16 cellular contexts compared by ENCODE assay signal in the genomic region with DNA sequence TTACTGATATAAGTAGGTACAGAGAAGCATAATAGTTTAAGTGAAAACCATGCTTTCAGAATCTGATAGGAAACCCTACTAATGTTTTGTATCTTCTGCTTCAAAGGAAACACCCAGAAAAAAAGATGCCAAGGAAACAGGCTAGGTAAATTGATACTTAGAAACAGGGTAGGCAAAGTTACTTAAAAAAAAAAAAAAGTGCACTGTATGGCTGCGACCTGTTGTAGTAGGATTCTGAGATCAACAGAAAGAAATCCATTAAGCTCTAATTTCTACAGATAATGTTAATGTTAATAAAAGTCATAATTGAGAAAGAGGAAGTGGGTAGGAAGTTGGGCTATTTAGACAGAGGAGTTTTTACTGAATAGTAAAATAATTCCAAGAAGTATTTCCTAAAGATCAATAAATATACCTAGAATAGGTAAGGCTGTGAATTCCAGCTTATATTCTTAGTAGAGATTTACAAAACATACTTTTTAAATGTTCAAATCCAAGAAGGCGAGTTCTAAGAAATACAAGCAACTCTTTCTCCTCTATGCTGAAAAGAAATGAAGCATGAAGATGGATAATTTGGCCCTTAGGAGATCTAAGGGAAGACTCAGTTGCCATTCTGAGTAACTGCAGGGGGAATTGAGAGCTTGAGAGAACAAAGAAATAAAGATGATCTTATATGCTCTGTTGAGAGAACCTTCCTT. TPM values are rescaled to one million over a fixed set of nuclear protein-coding genes. Genes with fewer than 3 reads are reported as not detected.
DNase-seq lines count a peak whose midpoint lies in the region; ATAC-seq and TF ChIP-seq lines count a peak whose summit lies in the region.
"Had no signal": no experiment of that assay in that cellular context is flagged by ENCODE, and none has a peak within 500 bp of the region (broad histone marks: within the 10 kb centered on the region; RNA-seq: fewer than 3 reads in every experiment).

No MANE protein-coding gene starts in this region.

- no peaks in the 10 kb centered on the region for H4K20me1 ChIP-seq in DND-41 (ENCODE audit: insufficient read depth, low read length)

- H3K36me3 ChIP-seq in DND-41 (ENCODE audit: insufficient read depth, low read length) (no peaks in the 10 kb centered on the region), mesendoderm (ENCODE audit: control insufficient read depth, insufficient read depth, low read length) (no peaks in the 10 kb centered on the region)
- H3K36me3 ChIP-seq: SJCRH30 had no signal

- H3K18ac ChIP-seq in mesendoderm (ENCODE audit: low read length) = no peak overlapping the region

- no peak overlapping the region for H3K23ac ChIP-seq in mesendoderm (ENCODE audit: low read length)

- H2BK120ac ChIP-seq in mesendoderm (ENCODE audit: low read depth, low read length) = no peak overlapping the region

- H3K27me3 Mint-ChIP-seq in activated naive CD4-positive, alpha-beta T cell treated with anti-CD3 and anti-CD28 coated beads, Interleukin-2, amount 10 ng/mL, durations not matched to agents 7 days and 5 days = no peaks in the 10 kb centered on the region
- no peaks in the 10 kb centered on the region for H3K27me3 Mint-ChIP-seq in T-helper 17 cell

- H3K56ac ChIP-seq in mesendoderm (ENCODE audit: low read length) = no peak overlapping the region

- H3K4me1 Mint-ChIP-seq in activated naive CD4-positive, alpha-beta T cell treated with anti-CD3 and anti-CD28 coated beads, Interleukin-2, amount 10 ng/mL, durations not matched to agents 7 days and 5 days = peaks cover 67% of the 10 kb centered on the region
- H3K4me1 Mint-ChIP-seq in T-helper 17 cell = peaks cover 35% of the 10 kb centered on the region

- peaks cover 13% of the 10 kb centered on the region for H3K9me3 Mint-ChIP-seq in activated naive CD4-positive, alpha-beta T cell treated with anti-CD3 and anti-CD28 coated beads, Interleukin-2, amount 10 ng/mL, durations not matched to agents 7 days and 5 days
- H3K9me3 Mint-ChIP-seq: IgD-negative memory B cell had no signal

- H3K4me3 ChIP-seq in DND-41 (ENCODE audit: low read depth in 1 of 2, low read length in 2 of 2) = no peak overlapping the region
- H3K4me3 ChIP-seq in mesendoderm (ENCODE audit: low read length) = no peak overlapping the region
- H3K4me3 ChIP-seq: SJCRH30 had no signal

- peak overlapping the region; percentile 88 for H3K27ac Mint-ChIP-seq in activated naive CD4-positive, alpha-beta T cell treated with anti-CD3 and anti-CD28 coated beads, Interleukin-2, amount 10 ng/mL, durations not matched to agents 7 days and 5 days
- peak overlapping the region; percentile 87 for H3K27ac Mint-ChIP-seq in T-helper 17 cell
- H3K27ac Mint-ChIP-seq: IgD-negative memory B cell had no signal

- no CpG with 5 or more reads among the region's 2 CpGs for WGBS in mesendoderm (ENCODE audit: extremely low coverage, insufficient coverage, low lambda C conversion rate)

- ATAC-seq in DND-41 (ENCODE audit: insufficient read depth, low read depth) = peak; percentile 51
- peak; percentile 39 for ATAC-seq in T-helper 17 cell

- H3K79me1 ChIP-seq in mesendoderm (ENCODE audit: low read length) = no peaks in the 10 kb centered on the region

- H2AK5ac ChIP-seq in mesendoderm (ENCODE audit: low read length) = no peak overlapping the region

- no peak overlapping the region for H4K8ac ChIP-seq in mesendoderm (ENCODE audit: low read depth, low read length)

- H3K27ac ChIP-seq in DND-41 (ENCODE audit: low read length) = no peak overlapping the region
- no peak overlapping the region for H3K27ac ChIP-seq in mesendoderm (ENCODE audit: low read depth, low read length)
- H3K27ac ChIP-seq: RWPE1, SJCRH30 had no signal

- no peak overlapping the region for H2AFZ ChIP-seq in DND-41 (ENCODE audit: low read depth, low read length)

- no peaks in the 10 kb centered on the region for H3K9me3 ChIP-seq in DND-41 (ENCODE audit: insufficient read depth, low read length, severe bottlenecking)
- H3K9me3 ChIP-seq in T-helper 17 cell (ENCODE audit: control insufficient read depth, low read length, poor library complexity, severe bottlenecking) = no peaks in the 10 kb centered on the region
- H3K9me3 ChIP-seq: SJCRH30 had no signal

- no peak overlapping the region for H3K4me2 ChIP-seq in DND-41 (ENCODE audit: insufficient read depth, low read length)
- no peak overlapping the region for H3K4me2 ChIP-seq in mesendoderm (ENCODE audit: low read length)

- H3K79me2 ChIP-seq in DND-41 (ENCODE audit: insufficient read depth, low read length) = no peaks in the 10 kb centered on the region
- no peaks in the 10 kb centered on the region for H3K79me2 ChIP-seq in mesendoderm (ENCODE audit: control insufficient read depth, insufficient read depth, low read length)

- H3K4me1 ChIP-seq in DND-41 (ENCODE audit: insufficient read depth, low read length) = peaks cover 32% of the 10 kb centered on the region
- H3K4me1 ChIP-seq in mesendoderm (ENCODE audit: control insufficient read depth, low read depth, low read length) = peaks cover 4% of the 10 kb centered on the region
- H3K4me1 ChIP-seq: SJCRH30 had no signal

- no peak overlapping the region for H2BK5ac ChIP-seq in mesendoderm (ENCODE audit: low read length)

- CTCF ChIA-PET in activated naive CD4-positive, alpha-beta T cell treated with anti-CD3 and anti-CD28 coated beads, Interleukin-2, amount 10 ng/mL, durations not matched to agents 7 days and 5 days (lab: Charles Lee) = interaction anchor here (0.8 kb wide), 1 partner anchor 25 kb away, joined by 3 read pairs; no protein-coding TSS in a partner anchor

- no peak for DNase-seq in activated naive CD4-positive, alpha-beta T cell treated with anti-CD3 and anti-CD28 coated beads, Interleukin-2, amount 10 ng/mL, durations not matched to agents 7 days and 5 days
- DNase-seq in activated naive CD4-positive, alpha-beta T cell (lab: John Stamatoyannopoulos, UW) = no peak
- DNase-seq in DND-41 (no peak), T-helper 17 cell (no peak), mesendoderm (no peak), GF-D8 (lab: John Stamatoyannopoulos, UW) (no peak), inferior parietal cortex (ENCODE audit: extremely low spot score) (no peak)
- DNase-seq: COR-L47; HCEC 1CT; NCI-H146; NCI-H345; NCI-H526 treated with DMSO at 0.1 percent for 48 hours; NK-92 treated with Interleukin-12 subunit alpha and Interleukin-12 subunit beta, amount 100 ng/mL, for 24 hours; SJCRH30 had no signal

- H3K9ac ChIP-seq in DND-41 (ENCODE audit: low read depth, low read length) (no peak overlapping the region), mesendoderm (ENCODE audit: low read length) (no peak overlapping the region)

- H2BK15ac ChIP-seq in mesendoderm (replicated peaks; ENCODE audit: low read depth) = peak overlapping the region; percentile 88

- H3K36me3 Mint-ChIP-seq in activated naive CD4-positive, alpha-beta T cell treated with anti-CD3 and anti-CD28 coated beads, Interleukin-2, amount 10 ng/mL, durations not matched to agents 7 days and 5 days = peaks cover 21% of the 10 kb centered on the region
- H3K36me3 Mint-ChIP-seq in T-helper 17 cell (ENCODE audit: low read depth) = no peaks in the 10 kb centered on the region
- H3K36me3 Mint-ChIP-seq: IgD-negative memory B cell had no signal

- H4K5ac ChIP-seq in mesendoderm (ENCODE audit: low read length) = no peak overlapping the region

- H3K27me3 ChIP-seq in DND-41 (ENCODE audit: insufficient read depth, low read length, poor library complexity) (no peaks in the 10 kb centered on the region), mesendoderm (ENCODE audit: insufficient read depth, low read length, poor library complexity) (no peaks in the 10 kb centered on the region)
- H3K27me3 ChIP-seq: SJCRH30 had no signal

- H3K4me3 Mint-ChIP-seq in activated naive CD4-positive, alpha-beta T cell treated with anti-CD3 and anti-CD28 coated beads, Interleukin-2, amount 10 ng/mL, durations not matched to agents 7 days and 5 days = peak overlapping the region; percentile 26
- H3K4me3 Mint-ChIP-seq in T-helper 17 cell = peak overlapping the region; percentile 76
- H3K4me3 Mint-ChIP-seq: IgD-negative memory B cell had no signal

- TF ChIP-seq CTCF in DND-41 (IDR thresholded peaks at IDR 0.05; ENCODE audit: borderline replicate concordance, extremely low read depth, low read length, poor library complexity, severe bottlenecking) = no peak

- no peak overlapping the region for H3K4ac ChIP-seq in mesendoderm (ENCODE audit: low read depth, low read length)

RNA-seq across cellular contexts. Expression of a gene that starts 24.1 kb away (rescaled TPM):
- 100 to 1,000 TPM; 125 to 151 TPM for total RNA-seq in T-helper 17 cell
- 161 TPM for polyA plus RNA-seq in mesendoderm (2013, experiment 1 of 2)
- 153 TPM for polyA plus RNA-seq in mesendoderm (2013, experiment 2 of 2)
